ENCODE assay signal across 11 cellular contexts in the genomic region with DNA sequence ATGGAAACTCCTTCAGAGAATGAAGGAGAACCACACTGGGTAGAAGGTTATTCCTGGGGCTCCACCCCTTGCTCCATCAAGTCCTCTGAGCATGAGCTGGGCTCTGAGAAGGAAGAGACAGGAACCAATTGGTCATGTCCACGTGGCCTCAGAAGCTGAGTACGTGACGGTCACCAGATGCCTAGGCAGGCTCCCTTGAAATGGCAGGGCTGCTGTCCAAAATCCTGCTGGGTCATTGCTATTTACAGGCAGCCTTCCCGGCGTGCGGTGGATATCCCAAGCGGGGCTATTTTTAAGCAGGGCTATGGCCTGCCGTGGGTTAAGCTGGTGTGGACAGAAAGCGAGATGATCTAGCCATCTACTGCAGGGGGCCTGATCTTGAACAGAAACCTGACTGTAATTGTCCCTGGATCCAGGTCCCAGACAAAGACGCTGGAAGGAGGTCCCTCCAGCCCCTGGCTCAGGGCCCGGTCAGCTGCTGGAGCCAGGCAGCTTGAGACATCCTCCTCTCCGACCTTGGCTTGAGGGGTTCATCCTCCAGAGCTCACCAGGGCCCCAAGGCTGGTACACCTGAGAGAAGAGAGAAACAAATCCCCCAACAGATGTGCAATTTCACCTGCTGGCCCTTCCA. TPM values are rescaled to one million over a fixed set of nuclear protein-coding genes. Genes with fewer than 3 reads are reported as not detected.
DNase-seq lines count a peak whose midpoint lies in the region; ATAC-seq and TF ChIP-seq lines count a peak whose summit lies in the region.
"Had no signal": no experiment of that assay in that cellular context is flagged by ENCODE, and none has a peak within 500 bp of the region (broad histone marks: within the 10 kb centered on the region; RNA-seq: fewer than 3 reads in every experiment).

No MANE protein-coding gene starts in this region.

- no peaks in the 10 kb centered on the region for H3K27me3 ChIP-seq in HUES6 (ENCODE audit: control insufficient read depth, insufficient read depth, low read length)
- no peaks in the 10 kb centered on the region for H3K27me3 ChIP-seq in esophagus (ENCODE audit: control insufficient read depth in 1 of 2, insufficient read depth in 2 of 2, low read length in 2 of 2)
- no peaks in the 10 kb centered on the region for H3K27me3 ChIP-seq in lung (ENCODE audit: control insufficient read depth, insufficient read depth)

- in situ Hi-C loops in KBM-7 (cut with MboI; ENCODE audit: low pct_unique_long_range_greater_than_20kb, low sequenced_read_pairs): no loop called here

- peaks cover 31% of the 10 kb centered on the region for H3K4me1 ChIP-seq in HUES6 (ENCODE audit: control insufficient read depth, insufficient read depth, low read length)
- peaks cover 4 to 6% of the 10 kb centered on the region in 2 donors for H3K4me1 ChIP-seq in esophagus (ENCODE audit: control insufficient read depth in 2 of 2, insufficient read depth in 2 of 2, low read length in 1 of 2)
- H3K4me1 ChIP-seq in lung (ENCODE audit: control insufficient read depth in 2 of 2, insufficient read depth in 2 of 2, low read length in 2 of 2): peaks cover 4 to 19% of the 10 kb centered on the region in 2 donors

- peak overlapping the region; percentile 59 for H3K4me3 ChIP-seq in HUES6 (ENCODE audit: low read depth, low read length)
- H3K4me3 ChIP-seq in esophagus (ENCODE audit: low read depth in 1 of 2, low read length in 2 of 2): peak overlapping the region; percentile 26 to 44
- no peak overlapping the region for H3K4me3 ChIP-seq in lung

- peak; percentile 14 for ATAC-seq in lung (ENCODE audit: insufficient read depth, low FRiP score)

- no peak for TF ChIP-seq CTCF in lung (IDR thresholded peaks at IDR 0.05; ENCODE audit: control extremely low read depth, extremely low read depth)

- no peak for DNase-seq in lung (ENCODE audit: low spot score)
- DNase-seq in substantia nigra (lab: John Stamatoyannopoulos, UW): peak in 12 of 49 donors; percentile 9 to 91 (median 46)
- DNase-seq in KBM-7: no peak
- DNase-seq in dermis blood vessel endothelial cell: no peak
- DNase-seq in activated CD4-positive, alpha-beta T cell treated with anti-CD3 and anti-CD28 coated beads, Interleukin-2, amount 50 U/mL, for 48 hours: no peak
- no peak for DNase-seq in RPMI8226
- DNase-seq: NCI-H1092 treated with DMSO at 0.1 percent for 48 hours; stimulated activated CD4-positive, alpha-beta T cell treated with anti-CD3 and anti-CD28 coated beads, Interleukin-4, amount 100 ng/mL, for 4 hours had no signal

- H3K36me3 ChIP-seq in HUES6 (ENCODE audit: control insufficient read depth, insufficient read depth, low read length) (0 out of 2 replicates have a peak, but pooled peaks cover 3% of the 10 kb centered on the region), esophagus (ENCODE audit: control insufficient read depth in 2 of 2, insufficient read depth in 2 of 2, low read length in 1 of 2) (no peaks in the 10 kb centered on the region), lung (ENCODE audit: control insufficient read depth in 2 of 2, insufficient read depth in 2 of 2, low read length in 2 of 2) (no peaks in the 10 kb centered on the region)

- WGBS in esophagus, 2 donors: 67 to 69% methylated on average over 12 of the region's 12 CpGs
- 73 to 76% methylated on average over 12 of the region's 12 CpGs for WGBS in lung, 2 donors

- H3K9ac ChIP-seq in HUES6 (ENCODE audit: low read length): no peak overlapping the region

- H3K27ac ChIP-seq in HUES6 (ENCODE audit: low read depth, low read length): no peak overlapping the region
- H3K27ac ChIP-seq in esophagus (ENCODE audit: low read depth in 2 of 2, low read length in 1 of 2): peak overlapping the region; percentile 3 to 70
- H3K27ac ChIP-seq in lung (ENCODE audit: low read depth in 1 of 2, low read length in 1 of 2): peak overlapping the region in 1 of 2 donors; percentile 92
- peak overlapping the region; percentile 63 for H3K27ac ChIP-seq in substantia nigra (ENCODE audit: low read depth, low read length, poor library complexity, severe bottlenecking)

- no peaks in the 10 kb centered on the region for H3K9me3 ChIP-seq in HUES6 (ENCODE audit: control insufficient read depth, insufficient read depth, low read depth, low read length)
- H3K9me3 ChIP-seq in esophagus (ENCODE audit: control insufficient read depth in 2 of 2, insufficient read depth in 1 of 2, low read depth in 1 of 2, low read length in 1 of 2): no peaks in the 10 kb centered on the region
- H3K9me3 ChIP-seq in lung (ENCODE audit: control insufficient read depth in 2 of 2, insufficient read depth in 1 of 2, low read length in 1 of 2): no peaks in the 10 kb centered on the region

RNA-seq across cellular contexts. Expression of a gene that starts 0.6 kb away (rescaled TPM):
- 1 to 10 TPM in 1 of 2 donors, under 1 TPM in 1; 0.53 to 1.5 TPM for polyA plus RNA-seq in esophagus
- 1 to 10 TPM; 1.7 to 2.8 TPM for total RNA-seq in lung
- polyA plus RNA-seq in lung: 1 to 10 TPM; 1.2 to 1.8 TPM
- 0.51 and 0.56 TPM in 2 replicates for total RNA-seq in dermis blood vessel endothelial cell
- total RNA-seq: activated CD8-positive, alpha-beta memory T cell treated with anti-CD3 and anti-CD28 coated beads for 36 hours had no signal
